16 cellular contexts compared by ENCODE assay signal in the genomic region with DNA sequence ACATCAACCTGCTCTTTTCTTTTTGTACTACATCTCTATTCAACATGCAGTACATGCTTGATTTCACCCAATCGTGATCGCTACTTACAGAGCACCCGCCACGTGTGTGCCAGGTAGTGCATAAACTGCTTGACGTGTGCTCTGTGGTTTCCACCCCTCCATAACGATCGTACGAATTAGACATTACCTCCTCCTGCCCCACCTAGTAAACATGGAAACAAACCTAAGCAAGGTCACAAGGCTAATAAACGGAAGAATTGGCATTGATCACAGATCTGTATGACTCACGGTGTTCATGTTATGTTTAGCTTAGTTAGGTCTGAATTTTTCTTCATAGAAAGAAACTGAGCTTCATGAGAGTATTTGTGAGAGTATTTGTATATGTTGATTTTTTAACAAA.
A peak's percentile ranks its signal among the peaks of the same experiment; 100 is the strongest.
DNase-seq lines count a peak whose midpoint lies in the region; ATAC-seq and TF ChIP-seq lines count a peak whose summit lies in the region.
"Had no signal": no experiment of that assay in that cellular context is flagged by ENCODE, and none has a peak within 500 bp of the region (broad histone marks: within the 10 kb centered on the region; RNA-seq: fewer than 3 reads in every experiment).

No MANE protein-coding gene starts in this region.

- H3K36me3 ChIP-seq in osteoblast (ENCODE audit: insufficient read depth, low read length): no peaks in the 10 kb centered on the region
- no peaks in the 10 kb centered on the region for H3K36me3 ChIP-seq in Karpas-422 (ENCODE audit: insufficient read depth, low read length)

- H2AFZ ChIP-seq in osteoblast (ENCODE audit: low read length) (no peak overlapping the region), Karpas-422 (ENCODE audit: low read length) (no peak overlapping the region)

- no peaks in the 10 kb centered on the region for H3K9me2 ChIP-seq in Karpas-422 (replicated peaks; ENCODE audit: insufficient read depth, low read length)

- H3K9ac ChIP-seq in Karpas-422 (ENCODE audit: low read length): no peak overlapping the region
- H3K9ac ChIP-seq: KMS-11 had no signal

- H3K4me2 ChIP-seq in osteoblast (ENCODE audit: insufficient read depth, low read length) (peak overlapping the region; percentile 5), Karpas-422 (ENCODE audit: low read depth, low read length, poor library complexity, severe bottlenecking) (no peak overlapping the region)
- H3K4me2 ChIP-seq: KMS-11 had no signal

- H3K9me3 ChIP-seq in osteoblast (ENCODE audit: low read depth, low read length): no peaks in the 10 kb centered on the region
- H3K9me3 ChIP-seq in Karpas-422 (ENCODE audit: low read length): no peaks in the 10 kb centered on the region

- H3K27me3 ChIP-seq in osteoblast (ENCODE audit: insufficient read depth, low read length) (no peaks in the 10 kb centered on the region), Karpas-422 (ENCODE audit: low read length) (no peaks in the 10 kb centered on the region)

- H3K4me1 ChIP-seq in osteoblast (ENCODE audit: insufficient read depth, low read length) (peaks cover 39% of the 10 kb centered on the region), Karpas-422 (ENCODE audit: low read length) (peaks cover 14% of the 10 kb centered on the region)

- peaks cover 52% of the 10 kb centered on the region for H3K79me2 ChIP-seq in osteoblast (ENCODE audit: insufficient read depth, low read length)
- peaks cover 92% of the 10 kb centered on the region for H3K79me2 ChIP-seq in Karpas-422 (ENCODE audit: low read length)

- no peak for TF ChIP-seq CTCF in fibroblast of the aortic adventitia (IDR thresholded peaks at IDR 0.05; ENCODE audit: insufficient read depth, low read length)
- TF ChIP-seq CTCF in osteoblast (IDR thresholded peaks at IDR 0.05; ENCODE audit: extremely low read depth, low read depth, low read length): no peak

- no peak for ATAC-seq in HG02623 (IDR thresholded peaks at IDR 0.05; ENCODE audit: unreplicated experiment)

- DNase-seq in HT-29 (ENCODE audit: low spot score): peak; percentile 66
- peak; percentile 9 for DNase-seq in SW480 (ENCODE audit: low spot score)
- peak; percentile 16 for DNase-seq in fibroblast of the aortic adventitia (ENCODE audit: low read depth)
- no peak for DNase-seq in osteoblast (ENCODE audit: insufficient read length, low spot score, missing footprints)
- DNase-seq in Karpas-422: no peak
- no peak for DNase-seq in cortex of kidney (lab: John Stamatoyannopoulos, UW)
- DNase-seq in AML-193 (lab: John Stamatoyannopoulos, UW): no peak
- DNase-seq: CD4-positive, alpha-beta memory T cell; GOT3; MM.1S; NCI-H1105 treated with DMSO at 0.1 percent for 48 hours; NCI-H187 treated with DMSO at 0.1 percent for 48 hours; NCI-H524 had no signal

- H3K4me3 ChIP-seq in fibroblast of the aortic adventitia (ENCODE audit: low read depth, low read length) (no peak overlapping the region), osteoblast (ENCODE audit: insufficient read depth, low read length) (no peak overlapping the region), Karpas-422 (ENCODE audit: low read length) (no peak overlapping the region)
- H3K4me3 ChIP-seq: SK-N-MC had no signal

- peaks cover 43% of the 10 kb centered on the region for H4K20me1 ChIP-seq in osteoblast (ENCODE audit: insufficient read depth, low read length)
- peaks cover 12% of the 10 kb centered on the region; the same call in 1 of the 2 replicates for H4K20me1 ChIP-seq in Karpas-422 (ENCODE audit: insufficient read depth, low read depth, low read length)

- H3K27ac ChIP-seq in osteoblast (ENCODE audit: low read depth, low read length): no peak overlapping the region
- H3K27ac ChIP-seq in Karpas-422 (ENCODE audit: low read length): no peak overlapping the region
- H3K27ac ChIP-seq: KMS-11, SK-N-MC had no signal

Comparison
In these comparisons a context has a peak if more than half of its experiments do, and no peak if none do; other contexts are left out.
1. DNase-seq: peak in HT-29 (single experiment), SW480 (single experiment) and fibroblast of the aortic adventitia (single experiment); none in osteoblast (single experiment), Karpas-422 (single experiment), cortex of kidney (single experiment) and AML-193 (0 of 2).